8 cellular contexts compared by ENCODE assay signal in genomic region chr2:24077879-24078278, GRCh38. TPM values are rescaled to one million over a fixed set of nuclear protein-coding genes. Genes with fewer than 3 reads are reported as not detected.
A peak's percentile ranks its signal among the peaks of the same experiment; 100 is the strongest.
DNase-seq lines count a peak whose midpoint lies in the region; TF ChIP-seq lines count a peak whose summit lies in the region.

No MANE protein-coding gene starts in this region.

- H3K9me3 Mint-ChIP-seq in Calu3 (ENCODE audit: low read depth, unreplicated experiment) = no peaks in the 10 kb centered on the region

- H3K4me3 ChIP-seq in Peyer's patch (peak overlapping the region; percentile 64 to 80 (median 74)), epithelial cell of esophagus (ENCODE audit: low read length) (peak overlapping the region; percentile 69), prostate gland (peak overlapping the region; percentile 53 to 55)

- H3K27me3 ChIP-seq in Peyer's patch = no peaks in the 10 kb centered on the region
- H3K27me3 ChIP-seq in prostate gland (replicated peaks; ENCODE audit: insufficient read depth) = no peaks in the 10 kb centered on the region

- H3K36me3 Mint-ChIP-seq in Calu3 (ENCODE audit: insufficient read depth, unreplicated experiment) = peaks cover 50% of the 10 kb centered on the region

- TF ChIP-seq POLR2A in Peyer's patch (IDR thresholded peaks at IDR 0.05) (no peak), prostate gland (IDR thresholded peaks at IDR 0.05) (no peak)

- peaks cover 15% of the 10 kb centered on the region for H3K4me1 Mint-ChIP-seq in Calu3 (ENCODE audit: low read depth, unreplicated experiment)

- H3K27ac Mint-ChIP-seq in Calu3 (ENCODE audit: unreplicated experiment) = peak overlapping the region; percentile 80

- H3K27me3 Mint-ChIP-seq in Calu3 (ENCODE audit: unreplicated experiment) = no peaks in the 10 kb centered on the region

- intact Hi-C loops in Calu3 (cut with micrococcal nuclease; ENCODE audit: unreplicated experiment) (loop anchor here (2.0 to 5.0 kb wide), 3 partner anchors 31 to 151 kb away; partner anchors contain the start of genes ATAD2B and WDCP), prostate gland (cut with DNase I) (loop anchor here (2.0 kb wide), 1 partner anchor 151 kb away; the partner anchor contains the start of gene ATAD2B)

- H3K9me3 ChIP-seq in Peyer's patch (no peaks in the 10 kb centered on the region), prostate gland (no peaks in the 10 kb centered on the region)

- peak overlapping the region; percentile 79 for H3K4me3 Mint-ChIP-seq in Calu3 (ENCODE audit: low read depth, unreplicated experiment)

- DNase-seq in Calu3 = no peak
- no peak for DNase-seq in Peyer's patch
- DNase-seq in epithelial cell of esophagus (ENCODE audit: low read depth) = no peak
- no peak for DNase-seq in prostate gland (ENCODE audit: low spot score)
- no peak for DNase-seq in NCI-H2029 (lab: John Stamatoyannopoulos, UW)
- DNase-seq in NCI-H2081 treated with DMSO at 0.1 percent for 48 hours (lab: John Stamatoyannopoulos, UW) = no peak
- no peak for DNase-seq in NCI-H1105 treated with DMSO at 0.1 percent for 48 hours (lab: John Stamatoyannopoulos, UW)
- DNase-seq in activated CD4-positive, CD25-positive, alpha-beta regulatory T cell treated with anti-CD3 and anti-CD28 coated beads, Interleukin-2, amount 50 U/mL, for 72 hours = no peak

- CTCF ChIA-PET in Calu3 (lab: Charles Lee) = no interaction called here

- WGBS in prostate gland = 34% methylated on average over 2 of the region's 2 CpGs

- peaks cover 0 to 46% (median 0%) of the 10 kb centered on the region in 3 donors for H3K36me3 ChIP-seq in Peyer's patch
- no peaks in the 10 kb centered on the region for H3K36me3 ChIP-seq in prostate gland

- TF ChIP-seq CTCF in Calu3 (IDR thresholded peaks at IDR 0.05; ENCODE audit: unreplicated experiment) (no peak), Peyer's patch (IDR thresholded peaks at IDR 0.05) (no peak), epithelial cell of esophagus (IDR thresholded peaks at IDR 0.05; ENCODE audit: insufficient read depth, low read depth, low read length, missing control alignments) (no peak), prostate gland (IDR thresholded peaks at IDR 0.05) (no peak)

- BruUV-seq in Calu3 (replicated peaks; lab: Mats Ljungman, UMichigan) = no TSS peak

- H3K27ac ChIP-seq in Peyer's patch (peak overlapping the region; percentile 86 to 100 (median 97)), prostate gland (peak overlapping the region; percentile 98)

- H3K4me1 ChIP-seq in Peyer's patch = peaks cover 3 to 25% (median 7%) of the 10 kb centered on the region in 4 donors
- no peaks in the 10 kb centered on the region for H3K4me1 ChIP-seq in prostate gland (replicated peaks)

RNA-seq across cellular contexts. Expression of gene SF3B6, which starts 1.8 kb away (rescaled TPM):
- total RNA-seq in Calu3 (2022) = 112 and 125 TPM in 2 replicates
- total RNA-seq in Peyer's patch = 100 to 1,000 TPM in 2 of 4 donors, 10 to 100 TPM in 2; 75.9 to 138 (median 91.9) TPM
- 10 to 100 TPM; 78.9 to 79.3 TPM for total RNA-seq in prostate gland

RNA-seq across cellular contexts. Expression of gene TP53I3, which starts 6.8 kb away (rescaled TPM):
- 13.9 TPM in 2 replicates for total RNA-seq in Calu3 (2022)
- 100 to 1,000 TPM in 3 of 4 donors, 10 to 100 TPM in 1; 87.5 to 371 (median 241) TPM for total RNA-seq in Peyer's patch
- total RNA-seq in prostate gland = 10 to 100 TPM; 16.2 to 26.2 TPM

RNA-seq across cellular contexts. Expression of gene FKBP1B, which starts 28.3 kb away (rescaled TPM):
- total RNA-seq in Calu3 (2022) (5.9 and 8.2 TPM in 2 replicates), Peyer's patch (10 to 100 TPM in 2 of 4 donors, 1 to 10 TPM in 2; 6.7 to 16.3 (median 10.9) TPM), prostate gland (1 to 10 TPM; 8.5 to 8.6 TPM)

RNA-seq across cellular contexts. Expression of gene WDCP, which starts 30.7 kb away (rescaled TPM):
- 13.4 and 17.2 TPM in 2 replicates for total RNA-seq in Calu3 (2022)
- 1 to 10 TPM; 3.3 to 5.8 (median 3.7) TPM for total RNA-seq in Peyer's patch
- 1 to 10 TPM; 6.3 to 7.2 TPM for total RNA-seq in prostate gland

RNA-seq across cellular contexts. Expression of gene PFN4, which starts 45.3 kb away (rescaled TPM):
- 0.64 TPM in 1 of 2 replicates, not detected in the other for total RNA-seq in Calu3 (2022)
- total RNA-seq in Peyer's patch = not detected
- total RNA-seq in prostate gland = 10 to 100 TPM in 1 of 2 donors, not detected in 1; 16.9 TPM
